Comparison of ENCODE assay signal across 6 cellular contexts in the genomic region with DNA sequence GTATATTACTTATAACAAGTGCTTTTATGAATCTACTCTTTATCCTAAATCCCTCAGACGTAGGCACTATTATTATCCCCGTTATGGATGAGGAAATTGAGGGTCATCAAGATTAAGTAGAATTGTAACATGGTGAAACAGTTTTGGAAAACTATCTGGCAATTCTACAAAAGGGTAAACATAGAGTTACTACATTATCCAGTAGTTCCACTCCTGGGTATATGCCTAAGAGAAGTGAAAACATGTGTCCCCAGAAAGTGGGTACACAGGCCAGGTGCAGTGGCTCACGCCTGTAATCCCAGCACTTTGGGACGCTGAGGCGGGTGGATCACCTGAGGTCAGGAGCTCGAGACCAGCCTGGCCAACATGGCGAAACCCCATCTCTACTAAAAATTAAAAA. TPM values are rescaled to one million over a fixed set of nuclear protein-coding genes. Genes with fewer than 3 reads are reported as not detected.
"Had no signal": no experiment of that assay in that cellular context is flagged by ENCODE, and none has a peak within 500 bp of the region (broad histone marks: within the 10 kb centered on the region; RNA-seq: fewer than 3 reads in every experiment).

No MANE protein-coding gene starts in this region.

RNA-seq across cellular contexts. Expression of a gene that starts 54.3 kb away (rescaled TPM):
- total RNA-seq: GM23338, H1, H9, HT-29, IMR-90, K562 had no signal
- polyA plus RNA-seq: GM23338, H1, IMR-90, K562 had no signal

RNA-seq across cellular contexts. Expression of a gene that starts 58.6 kb away (rescaled TPM):
- total RNA-seq: H9, HT-29, IMR-90 had no signal
